Comparison of ENCODE assay signal across 1 cellular context in genomic region chr4:187965726-187966125, GRCh38.
TF ChIP-seq lines count a peak whose summit lies in the region.

No MANE protein-coding gene starts in this region.

TF ChIP-seq in GM23338, 12 proteins besides CTCF, POLR2A, EP300 and RAD21 (continued from another document):
- TF ChIP-seq, protein P1, sequence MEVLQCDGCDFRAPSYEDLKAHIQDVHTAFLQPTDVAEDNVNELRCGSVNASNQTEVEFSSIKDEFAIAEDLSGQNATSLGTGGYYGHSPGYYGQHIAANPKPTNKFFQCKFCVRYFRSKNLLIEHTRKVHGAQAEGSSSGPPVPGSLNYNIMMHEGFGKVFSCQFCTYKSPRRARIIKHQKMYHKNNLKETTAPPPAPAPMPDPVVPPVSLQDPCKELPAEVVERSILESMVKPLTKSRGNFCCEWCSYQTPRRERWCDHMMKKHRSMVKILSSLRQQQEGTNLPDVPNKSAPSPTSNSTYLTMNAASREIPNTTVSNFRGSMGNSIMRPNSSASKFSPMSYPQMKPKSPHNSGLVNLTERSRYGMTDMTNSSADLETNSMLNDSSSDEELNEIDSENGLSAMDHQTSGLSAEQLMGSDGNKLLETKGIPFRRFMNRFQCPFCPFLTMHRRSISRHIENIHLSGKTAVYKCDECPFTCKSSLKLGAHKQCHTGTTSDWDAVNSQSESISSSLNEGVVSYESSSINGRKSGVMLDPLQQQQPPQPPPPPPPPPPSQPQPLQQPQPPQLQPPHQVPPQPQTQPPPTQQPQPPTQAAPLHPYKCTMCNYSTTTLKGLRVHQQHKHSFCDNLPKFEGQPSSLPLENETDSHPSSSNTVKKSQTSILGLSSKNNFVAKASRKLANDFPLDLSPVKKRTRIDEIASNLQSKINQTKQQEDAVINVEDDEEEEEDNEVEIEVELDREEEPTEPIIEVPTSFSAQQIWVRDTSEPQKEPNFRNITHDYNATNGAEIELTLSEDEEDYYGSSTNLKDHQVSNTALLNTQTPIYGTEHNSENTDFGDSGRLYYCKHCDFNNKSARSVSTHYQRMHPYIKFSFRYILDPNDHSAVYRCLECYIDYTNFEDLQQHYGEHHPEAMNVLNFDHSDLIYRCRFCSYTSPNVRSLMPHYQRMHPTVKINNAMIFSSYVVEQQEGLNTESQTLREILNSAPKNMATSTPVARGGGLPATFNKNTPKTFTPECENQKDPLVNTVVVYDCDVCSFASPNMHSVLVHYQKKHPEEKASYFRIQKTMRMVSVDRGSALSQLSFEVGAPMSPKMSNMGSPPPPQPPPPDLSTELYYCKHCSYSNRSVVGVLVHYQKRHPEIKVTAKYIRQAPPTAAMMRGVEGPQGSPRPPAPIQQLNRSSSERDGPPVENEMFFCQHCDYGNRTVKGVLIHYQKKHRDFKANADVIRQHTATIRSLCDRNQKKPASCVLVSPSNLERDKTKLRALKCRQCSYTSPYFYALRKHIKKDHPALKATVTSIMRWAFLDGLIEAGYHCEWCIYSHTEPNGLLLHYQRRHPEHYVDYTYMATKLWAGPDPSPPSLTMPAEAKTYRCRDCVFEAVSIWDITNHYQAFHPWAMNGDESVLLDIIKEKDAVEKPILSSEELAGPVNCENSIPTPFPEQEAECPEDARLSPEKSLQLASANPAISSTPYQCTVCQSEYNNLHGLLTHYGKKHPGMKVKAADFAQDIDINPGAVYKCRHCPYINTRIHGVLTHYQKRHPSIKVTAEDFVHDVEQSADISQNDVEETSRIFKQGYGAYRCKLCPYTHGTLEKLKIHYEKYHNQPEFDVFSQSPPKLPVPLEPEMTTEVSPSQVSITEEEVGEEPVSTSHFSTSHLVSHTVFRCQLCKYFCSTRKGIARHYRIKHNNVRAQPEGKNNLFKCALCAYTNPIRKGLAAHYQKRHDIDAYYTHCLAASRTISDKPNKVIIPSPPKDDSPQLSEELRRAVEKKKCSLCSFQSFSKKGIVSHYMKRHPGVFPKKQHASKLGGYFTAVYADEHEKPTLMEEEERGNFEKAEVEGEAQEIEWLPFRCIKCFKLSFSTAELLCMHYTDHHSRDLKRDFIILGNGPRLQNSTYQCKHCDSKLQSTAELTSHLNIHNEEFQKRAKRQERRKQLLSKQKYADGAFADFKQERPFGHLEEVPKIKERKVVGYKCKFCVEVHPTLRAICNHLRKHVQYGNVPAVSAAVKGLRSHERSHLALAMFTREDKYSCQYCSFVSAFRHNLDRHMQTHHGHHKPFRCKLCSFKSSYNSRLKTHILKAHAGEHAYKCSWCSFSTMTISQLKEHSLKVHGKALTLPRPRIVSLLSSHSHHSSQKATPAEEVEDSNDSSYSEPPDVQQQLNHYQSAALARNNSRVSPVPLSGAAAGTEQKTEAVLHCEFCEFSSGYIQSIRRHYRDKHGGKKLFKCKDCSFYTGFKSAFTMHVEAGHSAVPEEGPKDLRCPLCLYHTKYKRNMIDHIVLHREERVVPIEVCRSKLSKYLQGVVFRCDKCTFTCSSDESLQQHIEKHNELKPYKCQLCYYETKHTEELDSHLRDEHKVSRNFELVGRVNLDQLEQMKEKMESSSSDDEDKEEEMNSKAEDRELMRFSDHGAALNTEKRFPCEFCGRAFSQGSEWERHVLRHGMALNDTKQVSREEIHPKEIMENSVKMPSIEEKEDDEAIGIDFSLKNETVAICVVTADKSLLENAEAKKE (CRISPR knock-in tag; IDR thresholded peaks at IDR 0.05), result no peak
- TF ChIP-seq ZNF331 (CRISPR knock-in tag; IDR thresholded peaks at IDR 0.05; ENCODE audit: low read depth) (no peak), CREB1 (CRISPR knock-in tag; IDR thresholded peaks at IDR 0.05; ENCODE audit: low read depth) (no peak)
TF ChIP-seq in GM23338: peak in this region for 0.
